ENCODE assay signal across 6 cellular contexts in genomic region chr7:141737118-141737835, GRCh38. TPM values are rescaled to one million over a fixed set of nuclear protein-coding genes. Genes with fewer than 3 reads are reported as not detected.
A peak's percentile ranks its signal among the peaks of the same experiment; 100 is the strongest.
DNase-seq lines count a peak whose midpoint lies in the region; ATAC-seq and TF ChIP-seq lines count a peak whose summit lies in the region.

No MANE protein-coding gene starts in this region.

- WGBS in thymus: 71% methylated on average over 11 of the region's 11 CpGs

- peaks cover 18% of the 10 kb centered on the region for H3K36me3 Mint-ChIP-seq in HFFc6 (ENCODE audit: low read depth)

- H3K27me3 ChIP-seq in foreskin keratinocyte (no peaks in the 10 kb centered on the region), thymus (ENCODE audit: control insufficient read depth, insufficient read depth) (no peaks in the 10 kb centered on the region)

- H3K9me3 Mint-ChIP-seq in HFFc6: no peaks in the 10 kb centered on the region

- H3K4me1 ChIP-seq in foreskin keratinocyte: no peaks in the 10 kb centered on the region
- peaks cover 7% of the 10 kb centered on the region for H3K4me1 ChIP-seq in thymus (ENCODE audit: control insufficient read depth, insufficient read depth, low read length)

- H3K27ac Mint-ChIP-seq in HFFc6: peak overlapping the region; percentile 97

- peak overlapping the region; percentile 99 for H3K4me3 Mint-ChIP-seq in HFFc6

- no peak for DNase-seq in HFFc6
- peak; percentile 70 for DNase-seq in SW480 (ENCODE audit: low spot score)
- DNase-seq in foreskin keratinocyte: peak in 1 of 2 donors; percentile 21
- no peak for DNase-seq in kidney glomerular epithelial cell (lab: John Stamatoyannopoulos, UW)

- H3K27ac ChIP-seq in foreskin keratinocyte: peak overlapping the region; percentile 44
- peak overlapping the region; percentile 90 for H3K27ac ChIP-seq in thymus (ENCODE audit: low read depth)

- H3K36me3 ChIP-seq in thymus (ENCODE audit: control insufficient read depth, insufficient read depth): peaks cover 9% of the 10 kb centered on the region

- H3K9me3 ChIP-seq in thymus (ENCODE audit: control insufficient read depth): no peaks in the 10 kb centered on the region

- TF ChIP-seq CTCF in HFFc6 (IDR thresholded peaks at IDR 0.05) (no peak), foreskin keratinocyte (conservative IDR thresholded peaks at IDR 0.05) (no peak)

- peaks cover 32% of the 10 kb centered on the region for H3K4me1 Mint-ChIP-seq in HFFc6 (ENCODE audit: low read depth)

- peak overlapping the region; percentile 86 for H3K4me3 ChIP-seq in thymus (ENCODE audit: low read length)

- no peaks in the 10 kb centered on the region for H3K27me3 Mint-ChIP-seq in HFFc6 (ENCODE audit: insufficient read depth)

- ATAC-seq in foreskin keratinocyte (peak; percentile 2), HG02763 (IDR thresholded peaks at IDR 0.05; ENCODE audit: unreplicated experiment) (no peak)

RNA-seq across cellular contexts. Expression of gene SSBP1, which starts 0.9 kb away (rescaled TPM):
- total RNA-seq in HFFc6 (2021; fragmentation: NEBNext Ultra II Directional; extraction: Animal tissue kit (Norgen Biotek cat#: 25700)): 100 to 1,000 TPM; 122 to 180 (median 147) TPM
- 251 and 260 TPM in 2 replicates for total RNA-seq in foreskin keratinocyte
- polyA plus RNA-seq in foreskin keratinocyte (354 and 374 TPM in 2 replicates), thymus (191 TPM)

RNA-seq across cellular contexts. Expression of gene TAS2R3, which starts 26.6 kb away (rescaled TPM):
- total RNA-seq in HFFc6 (2021; fragmentation: NEBNext Ultra II Directional; extraction: Animal tissue kit (Norgen Biotek cat#: 25700)): under 1 TPM in 2 of 6 experiments, not detected in 4; 0.17 to 0.26 TPM
- total RNA-seq in foreskin keratinocyte: 0.25 and 0.44 TPM in 2 replicates
- polyA plus RNA-seq in foreskin keratinocyte (not detected in 2 replicates), thymus (not detected)

RNA-seq across cellular contexts. Expression of gene WEE2, which starts 29.1 kb away (rescaled TPM):
- total RNA-seq in HFFc6 (2021; fragmentation: NEBNext Ultra II Directional; extraction: Animal tissue kit (Norgen Biotek cat#: 25700)): not detected
- not detected in 2 replicates for total RNA-seq in foreskin keratinocyte
- polyA plus RNA-seq in foreskin keratinocyte (not detected in 2 replicates), thymus (0.05 TPM)

RNA-seq across cellular contexts. Expression of gene DENND11, which starts 35.3 kb away (rescaled TPM):
- total RNA-seq in HFFc6 (2021; fragmentation: NEBNext Ultra II Directional; extraction: Animal tissue kit (Norgen Biotek cat#: 25700)): 1 to 10 TPM; 3.4 to 3.8 (median 3.6) TPM
- 4.9 and 5.4 TPM in 2 replicates for total RNA-seq in foreskin keratinocyte
- polyA plus RNA-seq in foreskin keratinocyte (1.0 and 1.1 TPM in 2 replicates), thymus (9.2 TPM)

RNA-seq across cellular contexts. Expression of gene TAS2R4, which starts 39.2 kb away (rescaled TPM):
- total RNA-seq in HFFc6 (2021; fragmentation: NEBNext Ultra II Directional; extraction: Animal tissue kit (Norgen Biotek cat#: 25700)): under 1 TPM in 3 of 6 experiments, not detected in 3; 0.07 to 0.12 (median 0.07) TPM
- total RNA-seq in foreskin keratinocyte: 0.31 and 0.39 TPM in 2 replicates
- 0.03 and 0.06 TPM in 2 replicates for polyA plus RNA-seq in foreskin keratinocyte
- 0.41 TPM for polyA plus RNA-seq in thymus
